In the genomic region with DNA sequence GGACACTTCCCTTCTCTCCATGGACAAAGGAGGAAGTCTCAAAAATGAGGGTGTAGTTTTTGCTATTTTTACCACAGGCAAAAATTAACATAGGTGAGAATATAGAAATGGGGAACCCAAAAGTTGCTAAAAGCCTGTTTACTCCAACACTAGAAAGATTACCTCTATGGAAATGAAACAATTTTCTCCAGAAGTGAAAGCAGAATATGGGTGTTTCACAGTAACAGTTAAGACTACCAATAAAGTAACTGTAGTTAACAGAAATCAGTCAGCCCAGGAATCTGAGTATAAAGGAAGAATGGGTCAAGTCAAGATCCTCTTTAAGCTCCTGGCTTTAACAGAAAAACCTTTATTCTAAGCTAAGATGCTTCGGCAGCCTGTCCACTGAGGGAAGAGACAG, we compare ENCODE assay signal across 9 cellular contexts. TPM values are rescaled to one million over a fixed set of nuclear protein-coding genes. Genes with fewer than 3 reads are reported as not detected.
A peak's percentile ranks its signal among the peaks of the same experiment; 100 is the strongest.
DNase-seq lines count a peak whose midpoint lies in the region; ATAC-seq and TF ChIP-seq lines count a peak whose summit lies in the region.
"Had no signal": no experiment of that assay in that cellular context is flagged by ENCODE, and none has a peak within 500 bp of the region (broad histone marks: within the 10 kb centered on the region; RNA-seq: fewer than 3 reads in every experiment).

No MANE protein-coding gene starts in this region.

- no peaks in the 10 kb centered on the region for H3K27me3 Mint-ChIP-seq in activated T-cell treated with anti-CD3 and anti-CD28 coated beads, Interleukin-2, amount 50 U/mL, for 4 hours (ENCODE audit: low read depth)
- H3K27me3 Mint-ChIP-seq in T-helper 17 cell = no peaks in the 10 kb centered on the region
- H3K27me3 Mint-ChIP-seq in stimulated activated naive CD8-positive, alpha-beta T cell treated with anti-CD3 and anti-CD28 coated beads, Interleukin-15, amount 100 ng/mL, for 72 hours = no peaks in the 10 kb centered on the region

- H3K9me3 Mint-ChIP-seq in activated T-cell treated with anti-CD3 and anti-CD28 coated beads, Interleukin-2, amount 50 U/mL, for 4 hours = no peaks in the 10 kb centered on the region
- H3K9me3 Mint-ChIP-seq in stimulated activated naive CD8-positive, alpha-beta T cell treated with anti-CD3 and anti-CD28 coated beads, Interleukin-15, amount 100 ng/mL, for 72 hours = no peaks in the 10 kb centered on the region

- H3K9me3 ChIP-seq in T-helper 17 cell (ENCODE audit: control insufficient read depth, low read length, poor library complexity, severe bottlenecking) (no peaks in the 10 kb centered on the region), upper lobe of right lung (no peaks in the 10 kb centered on the region)
- H3K9me3 ChIP-seq: SJCRH30 had no signal

- DNase-seq in activated T-cell treated with anti-CD3 and anti-CD28 coated beads, Interleukin-2, amount 50 U/mL, for 4 hours = no peak
- DNase-seq in activated T-cell treated with anti-CD3 and anti-CD28 coated beads for 4 hours = no peak
- DNase-seq in T-helper 17 cell = no peak
- DNase-seq in fibroblast of pulmonary artery (ENCODE audit: low read depth) = no peak
- DNase-seq in stimulated activated naive CD8-positive, alpha-beta T cell treated with anti-CD3 and anti-CD28 coated beads, Interleukin-15, amount 100 ng/mL, for 72 hours = no peak
- no peak for DNase-seq in upper lobe of right lung
- DNase-seq: SJCRH30 had no signal

- ATAC-seq in activated T-cell treated with anti-CD3 and anti-CD28 coated beads, Interleukin-2, amount 50 U/mL, for 4 hours = peak; percentile 21 to 29
- peak; percentile 14 for ATAC-seq in T-helper 17 cell
- ATAC-seq in stimulated activated naive CD8-positive, alpha-beta T cell treated with anti-CD3 and anti-CD28 coated beads, Interleukin-15, amount 100 ng/mL, for 72 hours = peak; percentile 60
- ATAC-seq in HG03378 (IDR thresholded peaks at IDR 0.05; ENCODE audit: unreplicated experiment) = no peak
- ATAC-seq in upper lobe of right lung = no peak
- ATAC-seq in HG02588 (IDR thresholded peaks at IDR 0.05; ENCODE audit: unreplicated experiment) = no peak

- peaks cover 84% of the 10 kb centered on the region for H3K4me1 ChIP-seq in upper lobe of right lung

- H3K27me3 ChIP-seq in upper lobe of right lung = no peaks in the 10 kb centered on the region
- H3K27me3 ChIP-seq: SJCRH30 had no signal

- TF ChIP-seq CTCF in fibroblast of pulmonary artery (IDR thresholded peaks at IDR 0.05; ENCODE audit: low read length, missing control alignments) = no peak
- TF ChIP-seq CTCF in upper lobe of right lung (IDR thresholded peaks at IDR 0.05) = no peak

- peaks cover 32% of the 10 kb centered on the region for H3K36me3 ChIP-seq in upper lobe of right lung

- intact Hi-C loops in upper lobe of right lung (cut with DNase I) = no loop called here

- H3K4me3 Mint-ChIP-seq in activated T-cell treated with anti-CD3 and anti-CD28 coated beads, Interleukin-2, amount 50 U/mL, for 4 hours = peak overlapping the region; percentile 100
- H3K4me3 Mint-ChIP-seq in T-helper 17 cell = peak overlapping the region; percentile 96
- H3K4me3 Mint-ChIP-seq in stimulated activated naive CD8-positive, alpha-beta T cell treated with anti-CD3 and anti-CD28 coated beads, Interleukin-15, amount 100 ng/mL, for 72 hours = peak overlapping the region; percentile 75 to 99

- H3K36me3 Mint-ChIP-seq in activated T-cell treated with anti-CD3 and anti-CD28 coated beads, Interleukin-2, amount 50 U/mL, for 4 hours (ENCODE audit: insufficient read depth) = peaks cover 82% of the 10 kb centered on the region
- peaks cover 13% of the 10 kb centered on the region for H3K36me3 Mint-ChIP-seq in T-helper 17 cell (ENCODE audit: low read depth)

- H3K4me3 ChIP-seq in fibroblast of pulmonary artery (replicated peaks; ENCODE audit: low read depth, low read length) (peak overlapping the region; percentile 7), upper lobe of right lung (no peak overlapping the region)
- H3K4me3 ChIP-seq: SJCRH30 had no signal

- peaks cover 93% of the 10 kb centered on the region for H3K4me1 Mint-ChIP-seq in activated T-cell treated with anti-CD3 and anti-CD28 coated beads, Interleukin-2, amount 50 U/mL, for 4 hours (ENCODE audit: low read depth)
- H3K4me1 Mint-ChIP-seq in T-helper 17 cell = peaks cover 80% of the 10 kb centered on the region
- peaks cover 87% of the 10 kb centered on the region for H3K4me1 Mint-ChIP-seq in stimulated activated naive CD8-positive, alpha-beta T cell treated with anti-CD3 and anti-CD28 coated beads, Interleukin-15, amount 100 ng/mL, for 72 hours

- H3K27ac ChIP-seq in upper lobe of right lung = no peak overlapping the region
- H3K27ac ChIP-seq: SJCRH30 had no signal

- peak overlapping the region; percentile 93 for H3K27ac Mint-ChIP-seq in T-helper 17 cell
- H3K27ac Mint-ChIP-seq in stimulated activated naive CD8-positive, alpha-beta T cell treated with anti-CD3 and anti-CD28 coated beads, Interleukin-15, amount 100 ng/mL, for 72 hours = peak overlapping the region; percentile 68 to 89

RNA-seq across cellular contexts. Expression of a gene that starts 9.3 kb away (rescaled TPM):
- 100 to 1,000 TPM; 348 to 373 (median 355) TPM for total RNA-seq in activated T-cell treated with anti-CD3 and anti-CD28 coated beads, Interleukin-2, amount 50 U/mL, for 4 hours
- total RNA-seq in T-helper 17 cell (100 to 1,000 TPM; 542 to 637 TPM), upper lobe of right lung (92.7 TPM)

Comparison
In these comparisons a context has a peak if more than half of its experiments do, and no peak if none do; other contexts are left out.
1. ATAC-seq: peak in activated T-cell treated with anti-CD3 and anti-CD28 coated beads, Interleukin-2, amount 50 U/mL, for 4 hours (2 of 2), T-helper 17 cell (single experiment) and stimulated activated naive CD8-positive, alpha-beta T cell treated with anti-CD3 and anti-CD28 coated beads, Interleukin-15, amount 100 ng/mL, for 72 hours (single experiment); none in HG03378 (single experiment), upper lobe of right lung (single experiment) and HG02588 (single experiment).
2. Peak in every context shown above with its lines, with median percentiles within 50 percentile points of each other: H3K4me3 Mint-ChIP-seq.